ENCODE assay signal across 1 cellular context in the genomic region with DNA sequence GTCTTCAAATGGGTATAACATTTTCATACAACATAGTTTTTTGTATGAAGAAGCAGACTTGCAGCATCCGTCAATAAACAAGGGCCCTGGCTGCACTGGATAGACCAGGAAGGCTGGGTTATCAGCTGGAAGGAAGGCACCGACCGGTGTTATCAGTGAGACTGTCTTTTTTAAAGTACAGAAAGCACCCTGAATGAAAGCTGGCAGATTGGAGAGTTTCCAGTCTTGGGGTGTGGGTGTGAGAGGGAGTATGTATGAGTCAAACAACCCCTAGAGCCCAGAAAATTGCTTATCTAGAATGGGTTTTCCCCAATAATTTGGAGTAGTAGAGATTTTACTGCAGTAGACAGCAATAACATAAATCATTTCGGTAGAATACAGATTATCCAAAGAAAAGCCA.
TF ChIP-seq lines count a peak whose summit lies in the region.

No MANE protein-coding gene starts in this region.

TF ChIP-seq in HepG2, 621 proteins besides CTCF, POLR2A, EP300 and RAD21:
- no peak for TF ChIP-seq ZNF577 (CRISPR knock-in tag; IDR thresholded peaks at IDR 0.05; ENCODE audit: borderline replicate concordance, low read depth)
- no peak for TF ChIP-seq ZNF326 (CRISPR knock-in tag; IDR thresholded peaks at IDR 0.05; ENCODE audit: borderline replicate concordance)
- TF ChIP-seq, protein P1, sequence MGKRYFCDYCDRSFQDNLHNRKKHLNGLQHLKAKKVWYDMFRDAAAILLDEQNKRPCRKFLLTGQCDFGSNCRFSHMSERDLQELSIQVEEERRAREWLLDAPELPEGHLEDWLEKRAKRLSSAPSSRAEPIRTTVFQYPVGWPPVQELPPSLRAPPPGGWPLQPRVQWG (CRISPR knock-in tag; IDR thresholded peaks at IDR 0.05; ENCODE audit: borderline replicate concordance, low read depth) = no peak
- TF ChIP-seq KAT7 (CRISPR knock-in tag; IDR thresholded peaks at IDR 0.05; ENCODE audit: borderline replicate concordance) = no peak
- TF ChIP-seq ZC3H4 (CRISPR knock-in tag; IDR thresholded peaks at IDR 0.05; ENCODE audit: borderline replicate concordance) = no peak
- TF ChIP-seq CEBPB (IDR thresholded peaks at IDR 0.05; ENCODE audit: borderline replicate concordance, low read depth, low read length) = no peak
- TF ChIP-seq, protein P2, sequence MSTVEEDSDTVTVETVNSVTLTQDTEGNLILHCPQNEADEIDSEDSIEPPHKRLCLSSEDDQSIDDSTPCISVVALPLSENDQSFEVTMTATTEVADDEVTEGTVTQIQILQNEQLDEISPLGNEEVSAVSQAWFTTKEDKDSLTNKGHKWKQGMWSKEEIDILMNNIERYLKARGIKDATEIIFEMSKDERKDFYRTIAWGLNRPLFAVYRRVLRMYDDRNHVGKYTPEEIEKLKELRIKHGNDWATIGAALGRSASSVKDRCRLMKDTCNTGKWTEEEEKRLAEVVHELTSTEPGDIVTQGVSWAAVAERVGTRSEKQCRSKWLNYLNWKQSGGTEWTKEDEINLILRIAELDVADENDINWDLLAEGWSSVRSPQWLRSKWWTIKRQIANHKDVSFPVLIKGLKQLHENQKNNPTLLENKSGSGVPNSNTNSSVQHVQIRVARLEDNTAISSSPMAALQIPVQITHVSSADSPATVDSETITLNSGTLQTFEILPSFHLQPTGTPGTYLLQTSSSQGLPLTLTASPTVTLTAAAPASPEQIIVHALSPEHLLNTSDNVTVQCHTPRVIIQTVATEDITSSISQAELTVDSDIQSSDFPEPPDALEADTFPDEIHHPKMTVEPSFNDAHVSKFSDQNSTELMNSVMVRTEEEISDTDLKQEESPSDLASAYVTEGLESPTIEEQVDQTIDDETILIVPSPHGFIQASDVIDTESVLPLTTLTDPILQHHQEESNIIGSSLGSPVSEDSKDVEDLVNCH (CRISPR knock-in tag; IDR thresholded peaks at IDR 0.05) = no peak
- TF ChIP-seq ZNF772 (CRISPR knock-in tag; IDR thresholded peaks at IDR 0.05) = no peak
- TF ChIP-seq SOX5 (CRISPR knock-in tag; IDR thresholded peaks at IDR 0.05; ENCODE audit: borderline replicate concordance) = no peak
- TF ChIP-seq KDM4B (CRISPR knock-in tag; IDR thresholded peaks at IDR 0.05) = no peak
- TF ChIP-seq, protein P3, sequence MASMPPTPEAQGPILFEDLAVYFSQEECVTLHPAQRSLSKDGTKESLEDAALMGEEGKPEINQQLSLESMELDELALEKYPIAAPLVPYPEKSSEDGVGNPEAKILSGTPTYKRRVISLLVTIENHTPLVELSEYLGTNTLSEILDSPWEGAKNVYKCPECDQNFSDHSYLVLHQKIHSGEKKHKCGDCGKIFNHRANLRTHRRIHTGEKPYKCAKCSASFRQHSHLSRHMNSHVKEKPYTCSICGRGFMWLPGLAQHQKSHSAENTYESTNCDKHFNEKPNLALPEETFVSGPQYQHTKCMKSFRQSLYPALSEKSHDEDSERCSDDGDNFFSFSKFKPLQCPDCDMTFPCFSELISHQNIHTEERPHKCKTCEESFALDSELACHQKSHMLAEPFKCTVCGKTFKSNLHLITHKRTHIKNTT (CRISPR knock-in tag; IDR thresholded peaks at IDR 0.05) = no peak
- TF ChIP-seq PLRG1 (conservative IDR thresholded peaks at IDR 0.05) = no peak
- TF ChIP-seq FOXC1 (CRISPR knock-in tag; IDR thresholded peaks at IDR 0.05; ENCODE audit: borderline replicate concordance) = no peak
- no peak for TF ChIP-seq NFE2 (CRISPR knock-in tag; IDR thresholded peaks at IDR 0.05)
- TF ChIP-seq ZNF138 (CRISPR knock-in tag; IDR thresholded peaks at IDR 0.05; ENCODE audit: low read depth) = no peak
- TF ChIP-seq ETV5 (CRISPR knock-in tag; IDR thresholded peaks at IDR 0.05; ENCODE audit: borderline replicate concordance) = no peak
- no peak for TF ChIP-seq ZNF713 (CRISPR knock-in tag; IDR thresholded peaks at IDR 0.05)
- no peak for TF ChIP-seq ZNF547 (CRISPR knock-in tag; IDR thresholded peaks at IDR 0.05)
- no peak for TF ChIP-seq MAZ (IDR thresholded peaks at IDR 0.05; ENCODE audit: borderline replicate concordance, low read depth, low read length)
- no peak for TF ChIP-seq MAZ (CRISPR knock-in tag; IDR thresholded peaks at IDR 0.05; ENCODE audit: low read depth)
